Comparison of ENCODE assay signal across 11 cellular contexts in genomic region chr11:100684101-100685065, GRCh38. TPM values are rescaled to one million over a fixed set of nuclear protein-coding genes. Genes with fewer than 3 reads are reported as not detected.
DNase-seq lines count a peak whose midpoint lies in the region; ATAC-seq and TF ChIP-seq lines count a peak whose summit lies in the region.
"Had no signal": no experiment of that assay in that cellular context is flagged by ENCODE, and none has a peak within 500 bp of the region (broad histone marks: within the 10 kb centered on the region; RNA-seq: fewer than 3 reads in every experiment).

No MANE protein-coding gene starts in this region.

- no peaks in the 10 kb centered on the region for H3K36me3 ChIP-seq in BLaER1
- no peaks in the 10 kb centered on the region for H3K36me3 ChIP-seq in naive thymus-derived CD4-positive, alpha-beta T cell (ENCODE audit: control insufficient read depth in 2 of 3, insufficient read depth in 3 of 3, low read length in 3 of 3)

- peak; percentile 33 for ATAC-seq in GM21360 (IDR thresholded peaks at IDR 0.05; ENCODE audit: unreplicated experiment)
- peak; percentile 22 for ATAC-seq in HG03432 (IDR thresholded peaks at IDR 0.05; ENCODE audit: unreplicated experiment)
- ATAC-seq in naive thymus-derived CD4-positive, alpha-beta T cell, result no peak

- DNase-seq in epithelial cell of esophagus (ENCODE audit: low read depth), result peak; percentile 75
- DNase-seq in T-helper 9 cell, result no peak
- DNase-seq in putamen (ENCODE audit: low spot score), result no peak
- no peak for DNase-seq in naive thymus-derived CD4-positive, alpha-beta T cell
- DNase-seq in globus pallidus (ENCODE audit: low spot score), result no peak
- DNase-seq: activated naive CD8-positive, alpha-beta T cell treated with anti-CD3 and anti-CD28 coated beads, Interleukin-2, amount 10 ng/mL, durations not matched to agents 7 days and 5 days; NCI-H446 treated with DMSO at 0.1 percent for 48 hours had no signal

- POLR2A ChIA-PET in naive thymus-derived CD4-positive, alpha-beta T cell (lab: Charles Lee), result no interaction called here

- H3K27ac ChIP-seq in BLaER1, result no peak overlapping the region
- H3K27ac ChIP-seq in naive thymus-derived CD4-positive, alpha-beta T cell (ENCODE audit: low read depth, low read length), result no peak overlapping the region

- peak overlapping the region; percentile 51 for H3K4me2 ChIP-seq in BLaER1

- H3K4me1 Mint-ChIP-seq in naive thymus-derived CD4-positive, alpha-beta T cell, result peaks cover 5 to 32% (median 16%) of the 10 kb centered on the region in 7 donors

- CTCF ChIA-PET in naive thymus-derived CD4-positive, alpha-beta T cell (lab: Charles Lee), result no interaction called here

- H3K4me1 ChIP-seq in BLaER1, result peaks cover 76% of the 10 kb centered on the region
- H3K4me1 ChIP-seq in naive thymus-derived CD4-positive, alpha-beta T cell (ENCODE audit: control insufficient read depth in 2 of 2, insufficient read depth in 2 of 2, low read length in 2 of 2), result peaks cover 0 to 4% of the 10 kb centered on the region in 2 donors

- no peak overlapping the region for H3K9ac ChIP-seq in BLaER1

- intact Hi-C loops in naive thymus-derived CD4-positive, alpha-beta T cell (cut with micrococcal nuclease), result loop anchor here in 1 of 2 donors (5.0 kb wide), 1 partner anchor 248 kb away; no protein-coding TSS in a partner anchor

- H4K20me1 ChIP-seq in BLaER1, result peaks cover 2% of the 10 kb centered on the region

- H3K27ac Mint-ChIP-seq in naive thymus-derived CD4-positive, alpha-beta T cell, result no peak overlapping the region
- H3K27ac Mint-ChIP-seq: activated naive CD8-positive, alpha-beta T cell treated with anti-CD3 and anti-CD28 coated beads, Interleukin-2, amount 10 ng/mL, durations not matched to agents 7 days and 5 days had no signal

- no peaks in the 10 kb centered on the region for H3K9me3 ChIP-seq in BLaER1
- H3K9me3 ChIP-seq in naive thymus-derived CD4-positive, alpha-beta T cell (ENCODE audit: control insufficient read depth in 2 of 3, low read length in 3 of 3), result no peaks in the 10 kb centered on the region

- no peak for TF ChIP-seq CTCF in epithelial cell of esophagus (IDR thresholded peaks at IDR 0.05; ENCODE audit: insufficient read depth, low read depth, low read length, missing control alignments)

- no peak overlapping the region for H3K4me3 Mint-ChIP-seq in naive thymus-derived CD4-positive, alpha-beta T cell
- H3K4me3 Mint-ChIP-seq: activated naive CD8-positive, alpha-beta T cell treated with anti-CD3 and anti-CD28 coated beads, Interleukin-2, amount 10 ng/mL, durations not matched to agents 7 days and 5 days had no signal

- H3K27me3 Mint-ChIP-seq in naive thymus-derived CD4-positive, alpha-beta T cell, result peaks cover 22 to 37% (median 31%) of the 10 kb centered on the region in 5 donors

- no peak overlapping the region for H3K4me3 ChIP-seq in BLaER1
- H3K4me3 ChIP-seq in epithelial cell of esophagus (ENCODE audit: low read length), result no peak overlapping the region
- no peak overlapping the region for H3K4me3 ChIP-seq in naive thymus-derived CD4-positive, alpha-beta T cell (ENCODE audit: low read length)

- H3K9me3 Mint-ChIP-seq in naive thymus-derived CD4-positive, alpha-beta T cell, result peaks cover 0 to 10% (median 0%) of the 10 kb centered on the region in 11 donors

- H3K27me3 ChIP-seq in BLaER1, result no peaks in the 10 kb centered on the region
- no peaks in the 10 kb centered on the region for H3K27me3 ChIP-seq in naive thymus-derived CD4-positive, alpha-beta T cell (ENCODE audit: control insufficient read depth in 2 of 2, insufficient read depth in 2 of 2, low read length in 2 of 2)

- H3K36me3 Mint-ChIP-seq in naive thymus-derived CD4-positive, alpha-beta T cell, result no peaks in the 10 kb centered on the region
- H3K36me3 Mint-ChIP-seq: activated naive CD8-positive, alpha-beta T cell treated with anti-CD3 and anti-CD28 coated beads, Interleukin-2, amount 10 ng/mL, durations not matched to agents 7 days and 5 days had no signal

RNA-seq across cellular contexts. Expression of gene ARHGAP42, which starts 2.7 kb away (rescaled TPM):
- total RNA-seq in naive thymus-derived CD4-positive, alpha-beta T cell, result under 1 TPM in 3 of 5 experiments, not detected in 2; 0.05 to 0.66 (median 0.21) TPM
- polyA plus RNA-seq in naive thymus-derived CD4-positive, alpha-beta T cell, result not detected
- total RNA-seq: activated naive CD8-positive, alpha-beta T cell treated with anti-CD3 and anti-CD28 coated beads, Interleukin-2, amount 10 ng/mL, durations not matched to agents 7 days and 5 days; G401 had no signal
